18 cellular contexts compared by ENCODE assay signal in the genomic region with DNA sequence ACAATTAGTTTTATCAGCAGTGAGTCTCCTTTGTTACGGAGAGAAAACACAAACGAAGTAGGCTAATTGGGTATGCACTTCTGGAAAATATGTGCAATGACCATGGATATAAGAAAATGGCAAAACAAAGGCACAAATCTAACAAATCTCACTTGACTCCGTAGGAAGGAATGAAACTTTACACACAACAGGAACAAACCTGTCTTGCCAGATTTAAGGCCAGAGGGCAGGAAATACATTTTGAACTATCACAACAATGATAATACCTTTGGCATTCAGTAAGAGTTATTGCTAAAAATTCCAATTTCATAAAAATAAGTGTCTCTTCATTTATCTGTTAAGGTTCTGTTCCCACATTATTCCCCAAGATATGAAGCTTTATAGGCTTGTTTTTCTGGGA. TPM values are rescaled to one million over a fixed set of nuclear protein-coding genes. Genes with fewer than 3 reads are reported as not detected.
DNase-seq lines count a peak whose midpoint lies in the region; ATAC-seq, FAIRE-seq and TF ChIP-seq lines count a peak whose summit lies in the region.
"Had no signal": no experiment of that assay in that cellular context is flagged by ENCODE, and none has a peak within 500 bp of the region (broad histone marks: within the 10 kb centered on the region; RNA-seq: fewer than 3 reads in every experiment).

No MANE protein-coding gene starts in this region.

- H3K4me3 ChIP-seq in bronchial epithelial cell (ENCODE audit: low read depth, low read length) (no peak overlapping the region), testis (no peak overlapping the region)
- H3K4me3 ChIP-seq: SK-N-MC had no signal

- H3K27ac ChIP-seq in RWPE1 (no peak overlapping the region), testis (peak overlapping the region; percentile 19 to 76)
- H3K27ac ChIP-seq: SK-N-MC had no signal

- no peak overlapping the region for H3K4me3 Mint-ChIP-seq in T-helper 2 cell treated with Interferon-gamma antibody and Interleukin-4, amounts not matched to agents 5 μg/mL and 100 μg/mL, for 36 hours
- H3K4me3 Mint-ChIP-seq: CD4-positive, CD25-positive, alpha-beta regulatory T cell; IgD-negative memory B cell had no signal

- intact Hi-C loops in testis (cut with DNase I; ENCODE audit: low total_unique reads), result no loop called here

- H3K9me3 Mint-ChIP-seq in T-helper 2 cell treated with Interferon-gamma antibody and Interleukin-4, amounts not matched to agents 5 μg/mL and 100 μg/mL, for 36 hours, result no peaks in the 10 kb centered on the region
- H3K9me3 Mint-ChIP-seq: CD4-positive, CD25-positive, alpha-beta regulatory T cell; IgD-negative memory B cell had no signal

- DNase-seq in RWPE1 (ENCODE audit: low spot score) (peak; percentile 49), bronchial epithelial cell (ENCODE audit: low read depth) (peak; percentile 82), testis (no peak), D341Med (ENCODE audit: low spot score) (no peak), pons (ENCODE audit: low spot score) (no peak)
- DNase-seq in T-helper 2 cell treated with Interferon-gamma antibody and Interleukin-4, amounts not matched to agents 5 μg/mL and 100 μg/mL, for 36 hours (ENCODE audit: low spot score), result no peak
- DNase-seq: Caco-2; CD4-positive, CD25-positive, alpha-beta regulatory T cell; DMS53; H7; Kasumi-1; NCI-H187 treated with DMSO at 0.1 percent for 48 hours; NCI-H774 had no signal

- no peak for TF ChIP-seq POLR2A in testis (IDR thresholded peaks at IDR 0.05)

- H3K9me3 ChIP-seq in testis, result no peaks in the 10 kb centered on the region
- H3K9me3 ChIP-seq: Caco-2 had no signal

- H3K36me3 ChIP-seq in bronchial epithelial cell (ENCODE audit: control insufficient read depth, insufficient read depth, low read length), result no peaks in the 10 kb centered on the region
- no peaks in the 10 kb centered on the region for H3K36me3 ChIP-seq in testis (ENCODE audit: low read depth, missing control alignments)

- H3K36me3 Mint-ChIP-seq in T-helper 2 cell treated with Interferon-gamma antibody and Interleukin-4, amounts not matched to agents 5 μg/mL and 100 μg/mL, for 36 hours (ENCODE audit: low read depth), result peaks cover 7% of the 10 kb centered on the region

- FAIRE-seq in bronchial epithelial cell (lab: Jason Lieb, UNC), result no peak
- FAIRE-seq: GM19239 had no signal

- CTCF ChIA-PET in RWPE1 (lab: Yijun Ruan, JAX), result interaction anchor here (0.7 kb wide), 1 partner anchor 1051 kb away, joined by 3 read pairs; no protein-coding TSS in a partner anchor

- H3K4me1 ChIP-seq in testis, result peaks cover 7% of the 10 kb centered on the region

- no peak for TF ChIP-seq CTCF in RWPE1 (conservative IDR thresholded peaks at IDR 0.05; ENCODE audit: low read depth)
- no peak for TF ChIP-seq CTCF in bronchial epithelial cell (IDR thresholded peaks at IDR 0.05; ENCODE audit: insufficient read depth, low read length, severe bottlenecking)
- TF ChIP-seq CTCF in testis (IDR thresholded peaks at IDR 0.05), result no peak

- no peak overlapping the region for H3K27ac Mint-ChIP-seq in T-helper 2 cell treated with Interferon-gamma antibody and Interleukin-4, amounts not matched to agents 5 μg/mL and 100 μg/mL, for 36 hours
- H3K27ac Mint-ChIP-seq: CD4-positive, CD25-positive, alpha-beta regulatory T cell; IgD-negative memory B cell had no signal

- 46 to 69% methylated on average over 3 of the region's 3 CpGs for WGBS in testis, 2 donors

- no peaks in the 10 kb centered on the region for H3K4me1 Mint-ChIP-seq in T-helper 2 cell treated with Interferon-gamma antibody and Interleukin-4, amounts not matched to agents 5 μg/mL and 100 μg/mL, for 36 hours (ENCODE audit: low read depth)

- no peaks in the 10 kb centered on the region for H3K27me3 ChIP-seq in bronchial epithelial cell (ENCODE audit: control insufficient read depth, insufficient read depth, low read length)
- no peaks in the 10 kb centered on the region for H3K27me3 ChIP-seq in testis

- POLR2A ChIA-PET in RWPE1 (lab: Yijun Ruan, JAX; ENCODE audit: low non-redundant PET), result no interaction called here

- ATAC-seq in esophagus mucosa, result peak; percentile 31
- ATAC-seq in GM19328 (IDR thresholded peaks at IDR 0.05; ENCODE audit: unreplicated experiment), result no peak

- H3K27me3 Mint-ChIP-seq in T-helper 2 cell treated with Interferon-gamma antibody and Interleukin-4, amounts not matched to agents 5 μg/mL and 100 μg/mL, for 36 hours (ENCODE audit: low read depth), result no peaks in the 10 kb centered on the region
- H3K27me3 Mint-ChIP-seq: CD4-positive, CD25-positive, alpha-beta regulatory T cell; IgD-negative memory B cell had no signal

RNA-seq across cellular contexts. Expression of a gene that starts 36.6 kb away (rescaled TPM):
- total RNA-seq in bronchial epithelial cell (19.6 and 27.4 TPM in 2 replicates), esophagus mucosa (16.1 TPM), testis (10 to 100 TPM; 33.8 to 36.1 TPM)
- 42.8 TPM for polyA plus RNA-seq in testis (ENCODE audit: insufficient read depth, low read depth, low replicate concordance)

Comparison
In these comparisons a context has a peak if more than half of its experiments do, and no peak if none do; other contexts are left out.
1. DNase-seq: peak in RWPE1 (single experiment) and bronchial epithelial cell (single experiment); none in testis (single experiment), D341Med (single experiment), pons (single experiment) and T-helper 2 cell treated with Interferon-gamma antibody and Interleukin-4, amounts not matched to agents 5 μg/mL and 100 μg/mL, for 36 hours (single experiment).